ENCODE assay signal across 20 cellular contexts in genomic region chr2:233789554-233789953, GRCh38. TPM values are rescaled to one million over a fixed set of nuclear protein-coding genes. Genes with fewer than 3 reads are reported as not detected.
"Had no signal": no experiment of that assay in that cellular context is flagged by ENCODE, and none has a peak within 500 bp of the region (broad histone marks: within the 10 kb centered on the region; RNA-seq: fewer than 3 reads in every experiment).

No MANE protein-coding gene starts in this region.

- H3K27me3 ChIP-seq: Peyer's patch, SJSA1 had no signal

- DNase-seq: activated CD4-positive, alpha-beta memory T cell treated with anti-CD3 and anti-CD28 coated beads for 36 hours; activated CD4-positive, alpha-beta T cell treated with anti-CD3 and anti-CD28 coated beads for 1 hour; activated CD4-positive, alpha-beta T cell treated with anti-CD3 and anti-CD28 coated beads, Interleukin-2, amount 10 ng/mL, durations not matched to agents 24 days and 14 days; activated CD8-positive, alpha-beta memory T cell treated with anti-CD3 and anti-CD28 coated beads for 24 hours; activated effector memory CD4-positive, alpha-beta T cell treated with anti-CD3 and anti-CD28 coated beads, Interleukin-2, amount 50 U/mL, for 16 hours; activated naive CD4-positive, alpha-beta T cell treated with Interleukin-2 at 50 U/mL for 16 hours; activated T-cell treated with anti-CD3 and anti-CD28 coated beads, Interleukin-2, amount 50 U/mL, for 4 hours; Karpas-422; NCI-H1105 treated with DMSO at 0.1 percent for 48 hours; NCI-H1436 treated with DMSO at 0.1 percent for 48 hours; NCI-H187 treated with DMSO at 0.1 percent for 48 hours; NCI-H2081 treated with DMSO at 0.1 percent for 48 hours; NCI-H446; NCI-H524; Peyer's patch; Right ventricle myocardium superior had no signal

- H3K4me3 ChIP-seq: K562, Peyer's patch, SJSA1 had no signal

- H3K27ac ChIP-seq: Peyer's patch, RWPE1, SJSA1 had no signal

- H3K4me1 ChIP-seq: Peyer's patch, SJSA1 had no signal

- H3K36me3 ChIP-seq: Peyer's patch, SJSA1 had no signal

- H3K9me3 ChIP-seq: Peyer's patch, SJSA1 had no signal

RNA-seq across cellular contexts. Expression of gene MROH2A, which starts 11.4 kb away (rescaled TPM):
- total RNA-seq: activated CD4-positive, alpha-beta memory T cell treated with anti-CD3 and anti-CD28 coated beads for 36 hours; activated CD4-positive, alpha-beta T cell treated with anti-CD3 and anti-CD28 coated beads, Interleukin-2, amount 10 ng/mL, durations not matched to agents 24 days and 14 days; activated naive CD4-positive, alpha-beta T cell treated with anti-CD3 and anti-CD28 coated beads, Interleukin-2, amount 50 U/mL, for 72 hours; activated T-cell treated with anti-CD3 and anti-CD28 coated beads, Interleukin-2, amount 50 U/mL, for 4 hours; K562; Right ventricle myocardium superior; SJSA1 had no signal

RNA-seq across cellular contexts. Expression of gene UGT1A1, which starts 29.5 kb away (rescaled TPM):
- total RNA-seq: activated CD4-positive, alpha-beta memory T cell treated with anti-CD3 and anti-CD28 coated beads for 36 hours; activated CD4-positive, alpha-beta T cell treated with anti-CD3 and anti-CD28 coated beads, Interleukin-2, amount 10 ng/mL, durations not matched to agents 24 days and 14 days; activated naive CD4-positive, alpha-beta T cell treated with anti-CD3 and anti-CD28 coated beads, Interleukin-2, amount 50 U/mL, for 72 hours; activated T-cell treated with anti-CD3 and anti-CD28 coated beads, Interleukin-2, amount 50 U/mL, for 4 hours; K562; Right ventricle myocardium superior; SJSA1 had no signal
- polyA plus RNA-seq: K562 had no signal
